ENCODE assay signal across 8 cellular contexts in the genomic region with DNA sequence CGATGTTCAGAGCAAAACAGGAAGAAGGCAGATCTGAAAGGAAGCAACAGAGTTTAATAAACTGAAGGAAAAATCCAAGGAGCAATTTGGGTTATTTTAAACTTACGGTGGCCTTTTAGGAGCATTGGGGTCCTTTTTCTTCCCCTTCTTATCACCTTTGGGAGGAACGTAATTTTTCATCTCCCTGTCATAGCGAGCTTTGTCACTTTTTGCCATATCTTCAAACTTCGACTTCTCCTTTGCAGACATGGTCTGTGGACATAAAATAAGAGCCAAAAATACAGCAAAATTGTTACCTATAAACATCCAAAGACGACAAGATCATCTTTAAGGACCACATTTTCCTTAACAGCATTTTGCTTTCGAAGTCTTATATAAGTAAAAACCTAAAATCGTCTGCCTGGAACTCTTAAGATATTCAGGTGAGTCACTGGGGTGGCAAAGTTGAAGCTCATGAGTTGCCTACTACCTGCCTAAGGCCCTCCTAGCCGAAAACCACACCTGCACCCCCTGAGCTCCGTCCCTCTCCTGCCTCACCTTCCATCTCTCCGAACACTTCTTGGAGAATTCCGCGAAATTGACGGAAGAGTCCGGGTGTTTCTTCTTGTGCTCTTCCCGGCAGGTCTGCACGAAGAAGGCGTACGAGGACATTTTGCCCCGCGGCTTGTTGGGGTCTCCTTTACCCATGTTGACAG. TPM values are rescaled to one million over a fixed set of nuclear protein-coding genes. Genes with fewer than 3 reads are reported as not detected.
A peak's percentile ranks its signal among the peaks of the same experiment; 100 is the strongest.
DNase-seq lines count a peak whose midpoint lies in the region; ATAC-seq, FAIRE-seq and TF ChIP-seq lines count a peak whose summit lies in the region.

No MANE protein-coding gene starts in this region.

- H2BK5ac ChIP-seq in mesendoderm (ENCODE audit: low read length): no peak overlapping the region

- peak overlapping the region; percentile 54 for H3K23ac ChIP-seq in mesendoderm (ENCODE audit: low read length)

- H3K79me2 ChIP-seq in PC-9 (ENCODE audit: low read depth) (peaks cover 31% of the 10 kb centered on the region), mesendoderm (ENCODE audit: control insufficient read depth, insufficient read depth, low read length) (peaks cover 21% of the 10 kb centered on the region)

- no peak overlapping the region for H2BK120ac ChIP-seq in mesendoderm (ENCODE audit: low read depth, low read length)

- H3K9ac ChIP-seq in mesendoderm (ENCODE audit: low read length): peak overlapping the region; percentile 98

- peaks cover 18% of the 10 kb centered on the region; the same call in 1 of the 2 replicates for H3F3A ChIP-seq in PC-9 (ENCODE audit: insufficient read depth, low read depth)

- H3K4me3 ChIP-seq in PC-9 (peak overlapping the region; percentile 94), cardiac fibroblast (replicated peaks in 1 of 2; ENCODE audit: low read depth in 2 of 2, low read length in 2 of 2) (peak overlapping the region; percentile 94 to 100), mesendoderm (ENCODE audit: low read length) (peak overlapping the region; percentile 94), tibial artery (peak overlapping the region; percentile 92 to 98)

- H3K27ac ChIP-seq in PC-9 (no peak overlapping the region), mesendoderm (ENCODE audit: low read depth, low read length) (no peak overlapping the region), tibial artery (peak overlapping the region; percentile 100)

- POLR2A ChIA-PET in PC-9 (lab: Charles Lee; ENCODE audit: unreplicated experiment): interaction anchor here (0.6 to 0.7 kb wide), 2 partner anchors 89 to 445 kb away, joined by 3 to 6 read pairs; no protein-coding TSS in a partner anchor

- H3K9me2 ChIP-seq in PC-9 (ENCODE audit: insufficient read depth): no peaks in the 10 kb centered on the region

- H3K79me1 ChIP-seq in mesendoderm (ENCODE audit: low read length): peaks cover 3% of the 10 kb centered on the region

- H3K36me3 ChIP-seq in PC-9 (ENCODE audit: low read depth) (no peaks in the 10 kb centered on the region), mesendoderm (ENCODE audit: control insufficient read depth, insufficient read depth, low read length) (peaks cover 5% of the 10 kb centered on the region), tibial artery (peaks cover 31 to 38% (median 33%) of the 10 kb centered on the region in 3 donors)

- TF ChIP-seq POLR2A in GM12892 (IDR thresholded peaks at IDR 0.05; ENCODE audit: low read depth, low read length): no peak

- H3K18ac ChIP-seq in mesendoderm (ENCODE audit: low read length): peak overlapping the region; percentile 98

- WGBS in mesendoderm (ENCODE audit: extremely low coverage, insufficient coverage, low lambda C conversion rate): no CpG with 5 or more reads among the region's 21 CpGs

- H3K27me3 ChIP-seq in PC-9 (ENCODE audit: insufficient read depth, low read depth) (no peaks in the 10 kb centered on the region), mesendoderm (ENCODE audit: insufficient read depth, low read length, poor library complexity) (no peaks in the 10 kb centered on the region), tibial artery (no peaks in the 10 kb centered on the region)

- DNase-seq in GM12892 (ENCODE audit: insufficient read length) (no peak), PC-9 (peak in 1 of 2 experiments; percentile 38), cardiac fibroblast (ENCODE audit: low read depth in 2 of 2) (peak; percentile 10 to 22), mesendoderm (peak; percentile 28), tibial artery (no peak), NCI-H128 (lab: John Stamatoyannopoulos, UW; ENCODE audit: unreplicated experiment) (no peak), GM19238 (ENCODE audit: insufficient read length, low spot score) (no peak)

- FAIRE-seq in GM12892 (lab: Jason Lieb, UNC): peak; percentile 5

- H3K4me2 ChIP-seq in PC-9 (peak overlapping the region; percentile 84), mesendoderm (ENCODE audit: low read length) (peak overlapping the region; percentile 78)

- CTCF ChIA-PET in PC-9 (lab: Charles Lee): interaction anchor here (0.6 kb wide), 2 partner anchors 83 to 149 kb away, joined by 3 to 5 read pairs; no protein-coding TSS in a partner anchor

- H3K4me1 ChIP-seq in PC-9 (replicated peaks; ENCODE audit: insufficient read depth): peaks cover 25% of the 10 kb centered on the region
- H3K4me1 ChIP-seq in mesendoderm (ENCODE audit: control insufficient read depth, low read depth, low read length): peaks cover 4% of the 10 kb centered on the region
- peaks cover 0 to 32% (median 17%) of the 10 kb centered on the region in 4 donors for H3K4me1 ChIP-seq in tibial artery

- intact Hi-C loops in PC-9 (cut with micrococcal nuclease; ENCODE audit: unreplicated experiment) (no loop called here), tibial artery (cut with DNase I; ENCODE audit: low total_unique reads) (loop anchor here (10.0 kb wide), 1 partner anchor 172 kb away; no protein-coding TSS in a partner anchor)

- H2BK15ac ChIP-seq in mesendoderm (replicated peaks; ENCODE audit: low read depth): no peak overlapping the region

- H4K8ac ChIP-seq in mesendoderm (ENCODE audit: low read depth, low read length): no peak overlapping the region

- H2AFZ ChIP-seq in PC-9: no peak overlapping the region

- TSS peak; percentile 62 for BruUV-seq in PC-9 (replicated peaks; lab: Mats Ljungman, UMichigan)

- no peak overlapping the region for H4K5ac ChIP-seq in mesendoderm (ENCODE audit: low read length)

- H3K56ac ChIP-seq in mesendoderm (ENCODE audit: low read length): peak overlapping the region; percentile 98

- no peak for ATAC-seq in HG03139 (IDR thresholded peaks at IDR 0.05; ENCODE audit: unreplicated experiment)

- H4K20me1 ChIP-seq in PC-9 (ENCODE audit: insufficient read depth): no peaks in the 10 kb centered on the region

- H3K9me3 ChIP-seq in PC-9 (ENCODE audit: insufficient read depth, low read depth): no peaks in the 10 kb centered on the region
- no peaks in the 10 kb centered on the region for H3K9me3 ChIP-seq in tibial artery

- peak overlapping the region; percentile 100 for H3K4ac ChIP-seq in mesendoderm (ENCODE audit: low read depth, low read length)

- H2AK5ac ChIP-seq in mesendoderm (ENCODE audit: low read length): no peak overlapping the region

- TF ChIP-seq CTCF in PC-9 (conservative IDR thresholded peaks at IDR 0.05): no peak
- no peak for TF ChIP-seq CTCF in cardiac fibroblast (IDR thresholded peaks at IDR 0.05; ENCODE audit: low read depth, low read length)
- TF ChIP-seq CTCF in tibial artery (IDR thresholded peaks at IDR 0.05): no peak

RNA-seq across cellular contexts. Expression of a gene that starts 1.0 kb away (rescaled TPM):
- polyA plus RNA-seq in GM12892 (2012; ENCODE audit: missing spikeins): 416 TPM
- 202 and 213 TPM in 2 replicates for total RNA-seq in PC-9 (2021)
- 290 TPM for polyA plus RNA-seq in mesendoderm (2013, experiment 1 of 2)
- 291 TPM for polyA plus RNA-seq in mesendoderm (2013, experiment 2 of 2)

RNA-seq across cellular contexts. Expression of a gene that starts 37.6 kb away (rescaled TPM):
- 43.5 TPM for polyA plus RNA-seq in GM12892 (2012; ENCODE audit: missing spikeins)
- 8.0 and 11.4 TPM in 2 replicates for total RNA-seq in PC-9 (2021)
- 10.3 TPM for polyA plus RNA-seq in mesendoderm (2013, experiment 1 of 2)
- 9.7 TPM for polyA plus RNA-seq in mesendoderm (2013, experiment 2 of 2)

Comparison
In these comparisons a context has a peak if more than half of its experiments do, and no peak if none do; other contexts are left out.
1. DNase-seq: peak in cardiac fibroblast (2 of 2) and mesendoderm (single experiment); none in GM12892 (single experiment), tibial artery (0 of 2), NCI-H128 (single experiment) and GM19238 (single experiment).
2. H3K27ac ChIP-seq: peak in tibial artery (2 of 2); none in PC-9 (single experiment) and mesendoderm (single experiment).
3. Peak in every context shown above with its lines, with median percentiles within 50 percentile points of each other: H3K4me3 ChIP-seq.